Comparison of ENCODE assay signal across 8 cellular contexts in genomic region chr15:56869573-56869972, GRCh38. TPM values are rescaled to one million over a fixed set of nuclear protein-coding genes. Genes with fewer than 3 reads are reported as not detected.
DNase-seq lines count a peak whose midpoint lies in the region; ATAC-seq and TF ChIP-seq lines count a peak whose summit lies in the region.

No MANE protein-coding gene starts in this region.

- DNase-seq in NCI-H526 (lab: John Stamatoyannopoulos, UW) (peak; percentile 9 to 49), NCI-H526 treated with DMSO at 0.1 percent for 48 hours (lab: John Stamatoyannopoulos, UW) (no peak), NCI-H82 (lab: John Stamatoyannopoulos, UW) (peak; percentile 50), breast epithelium (ENCODE audit: low spot score in 2 of 2) (no peak), mesothelial cell of epicardium (ENCODE audit: low spot score in 2 of 2, unreplicated experiment in 2 of 2) (no peak), NCI-H1048 (lab: John Stamatoyannopoulos, UW) (no peak), GM19240 (ENCODE audit: insufficient read length, low spot score) (no peak)

- no peaks in the 10 kb centered on the region for H3K36me3 ChIP-seq in breast epithelium

- TF ChIP-seq CTCF in breast epithelium (IDR thresholded peaks at IDR 0.05) = peak in 2 of 3 donors; percentile 33 to 53
- peak; percentile 70 for TF ChIP-seq CTCF in mesothelial cell of epicardium (IDR thresholded peaks at IDR 0.05; ENCODE audit: unreplicated experiment)

- no peaks in the 10 kb centered on the region for H3K36me3 Mint-ChIP-seq in mesothelial cell of epicardium

- H3K4me1 ChIP-seq in breast epithelium = no peaks in the 10 kb centered on the region

- intact Hi-C loops in breast epithelium (cut with DNase I; ENCODE audit: low total_unique reads) = no loop called here

- H3K27me3 ChIP-seq in breast epithelium = no peaks in the 10 kb centered on the region

- H3K27ac ChIP-seq in breast epithelium = no peak overlapping the region

- ATAC-seq in HG03135 (IDR thresholded peaks at IDR 0.05; ENCODE audit: unreplicated experiment) = no peak

- no peak overlapping the region for H3K4me3 ChIP-seq in breast epithelium

- no peaks in the 10 kb centered on the region for H3K9me3 Mint-ChIP-seq in mesothelial cell of epicardium

- TF ChIP-seq POLR2A in breast epithelium (IDR thresholded peaks at IDR 0.05) = no peak

- no peak overlapping the region for H3K27ac Mint-ChIP-seq in mesothelial cell of epicardium

- H3K4me3 Mint-ChIP-seq in mesothelial cell of epicardium = no peak overlapping the region

- peaks cover 15% of the 10 kb centered on the region for H3K4me1 Mint-ChIP-seq in mesothelial cell of epicardium

- no peaks in the 10 kb centered on the region for H3K9me3 ChIP-seq in breast epithelium

- H3K27me3 Mint-ChIP-seq in mesothelial cell of epicardium (ENCODE audit: low read depth) = no peaks in the 10 kb centered on the region

RNA-seq across cellular contexts. Expression of gene TCF12, which starts 48.9 kb away (rescaled TPM):
- total RNA-seq in breast epithelium = 100 to 1,000 TPM; 164 to 198 (median 174) TPM
- total RNA-seq in mesothelial cell of epicardium = 188 to 194 TPM (median 192 TPM) in 3 replicates

Comparison
In these comparisons a context has a peak if more than half of its experiments do, and no peak if none do; other contexts are left out.
1. DNase-seq: peak in NCI-H526 (2 of 2) and NCI-H82 (single experiment); none in NCI-H526 treated with DMSO at 0.1 percent for 48 hours (single experiment), breast epithelium (0 of 2), mesothelial cell of epicardium (0 of 2), NCI-H1048 (single experiment) and GM19240 (single experiment).